7 cellular contexts compared by ENCODE assay signal in genomic region chr5:119070578-119070827, GRCh38. TPM values are rescaled to one million over a fixed set of nuclear protein-coding genes. Genes with fewer than 3 reads are reported as not detected.
A peak's percentile ranks its signal among the peaks of the same experiment; 100 is the strongest.
DNase-seq lines count a peak whose midpoint lies in the region; ATAC-seq, FAIRE-seq and TF ChIP-seq lines count a peak whose summit lies in the region.

No MANE protein-coding gene starts in this region.

- POLR2A ChIA-PET in activated CD8-positive, alpha-beta T cell treated with anti-CD3 and anti-CD28 coated beads for 36 hours (lab: Charles Lee): interaction anchor here (0.9 to 1.9 kb wide), 4 partner anchors 8 to 271 kb away, joined by 3 to 9 read pairs (median 5); no protein-coding TSS in a partner anchor

- peak; percentile 23 for DNase-seq in GM12891 (ENCODE audit: insufficient read length, low spot score)
- no peak for DNase-seq in HL-60 (ENCODE audit: low read depth in 1 of 2, low spot score in 1 of 2)
- DNase-seq in activated CD8-positive, alpha-beta T cell treated with anti-CD3 and anti-CD28 coated beads for 36 hours: no peak
- peak; percentile 88 for DNase-seq in left cardiac atrium
- DNase-seq in sciatic nerve (ENCODE audit: low spot score): no peak
- no peak for DNase-seq in foreskin melanocyte

- TF ChIP-seq POLR2A in GM12891 (IDR thresholded peaks at IDR 0.05; ENCODE audit: low read depth, low read length): no peak; the same call in 1 of the 2 replicates

- no peaks in the 10 kb centered on the region for H3K27me3 ChIP-seq in HL-60 (ENCODE audit: insufficient read depth, poor library complexity, severe bottlenecking)

- no peak for FAIRE-seq in GM12891 (lab: Jason Lieb, UNC)

- peak overlapping the region; percentile 99 for H3K27ac Mint-ChIP-seq in activated CD8-positive, alpha-beta T cell treated with anti-CD3 and anti-CD28 coated beads for 36 hours

- CTCF ChIA-PET in activated CD8-positive, alpha-beta T cell treated with anti-CD3 and anti-CD28 coated beads for 36 hours (lab: Charles Lee): interaction anchor here (1.0 to 2.3 kb wide), 9 partner anchors 9 to 342 kb away, joined by 3 to 10 read pairs (median 5); partner anchors contain the start of gene DTWD2

- peak overlapping the region; percentile 79 for H3K4me3 ChIP-seq in HL-60 (replicated peaks; ENCODE audit: insufficient read depth, low read length)

- TF ChIP-seq CTCF in HL-60 (IDR thresholded peaks at IDR 0.05; ENCODE audit: insufficient read depth, low read length): no peak
- TF ChIP-seq CTCF in activated CD8-positive, alpha-beta T cell treated with anti-CD3 and anti-CD28 coated beads for 36 hours (IDR thresholded peaks at IDR 0.05): no peak

- H3K36me3 Mint-ChIP-seq in activated CD8-positive, alpha-beta T cell treated with anti-CD3 and anti-CD28 coated beads for 36 hours (ENCODE audit: low read depth): peaks cover 4% of the 10 kb centered on the region

- ATAC-seq in GM21447 (IDR thresholded peaks at IDR 0.05; ENCODE audit: unreplicated experiment) (peak; percentile 48), left cardiac atrium (peak; percentile 64 to 78), sciatic nerve (peak; percentile 88)
- ATAC-seq in activated CD8-positive, alpha-beta T cell treated with anti-CD3 and anti-CD28 coated beads for 36 hours: peak; percentile 67

- intact Hi-C loops in activated CD8-positive, alpha-beta T cell treated with anti-CD3 and anti-CD28 coated beads for 36 hours (cut with micrococcal nuclease): loop anchor here (5.0 kb wide), 3 partner anchors 83 to 342 kb away; partner anchors contain the start of gene DTWD2
- intact Hi-C loops in left cardiac atrium (cut with DNase I) (no loop called here), sciatic nerve (cut with DNase I) (no loop called here)

- no peaks in the 10 kb centered on the region for H3K9me3 Mint-ChIP-seq in activated CD8-positive, alpha-beta T cell treated with anti-CD3 and anti-CD28 coated beads for 36 hours

- H3K27ac ChIP-seq in HL-60 (replicated peaks): peak overlapping the region; percentile 78

- H3K4me1 Mint-ChIP-seq in activated CD8-positive, alpha-beta T cell treated with anti-CD3 and anti-CD28 coated beads for 36 hours (ENCODE audit: low read depth): peaks cover 21% of the 10 kb centered on the region

- H3K27me3 Mint-ChIP-seq in activated CD8-positive, alpha-beta T cell treated with anti-CD3 and anti-CD28 coated beads for 36 hours: peaks cover 1% of the 10 kb centered on the region

- peak overlapping the region; percentile 85 for H3K4me3 Mint-ChIP-seq in activated CD8-positive, alpha-beta T cell treated with anti-CD3 and anti-CD28 coated beads for 36 hours

TF ChIP-seq in GM12891, 5 proteins besides CTCF, POLR2A, EP300 and RAD21:
- TF ChIP-seq POLR2AphosphoS5 (IDR thresholded peaks at IDR 0.05; ENCODE audit: low read depth, low read length) (no peak), POU2F2 (IDR thresholded peaks at IDR 0.05; ENCODE audit: low read depth, low read length) (peak; percentile 24; the same call in 1 of the 2 replicates)
TF ChIP-seq in GM12891: peak in this region for 1.

RNA-seq across cellular contexts. Expression of gene DMXL1, which starts 0.4 kb away (rescaled TPM):
- polyA plus RNA-seq in GM12891 (2012; ENCODE audit: low read depth, missing spikeins): 17.9 TPM
- total RNA-seq in activated CD8-positive, alpha-beta T cell treated with anti-CD3 and anti-CD28 coated beads for 36 hours: 10 to 100 TPM; 20.8 to 23.3 TPM
- total RNA-seq in left cardiac atrium: 10 to 100 TPM; 28.9 to 29.2 TPM
- 89.3 TPM for total RNA-seq in sciatic nerve

Comparison
In these comparisons a context has a peak if more than half of its experiments do, and no peak if none do; other contexts are left out.
1. DNase-seq: peak in GM12891 (single experiment) and left cardiac atrium (single experiment); none in HL-60 (0 of 2), activated CD8-positive, alpha-beta T cell treated with anti-CD3 and anti-CD28 coated beads for 36 hours (single experiment), sciatic nerve (single experiment) and foreskin melanocyte (single experiment).
2. Peak in every context shown above with its lines, with median percentiles within 50 percentile points of each other: ATAC-seq.